8 cellular contexts compared by ENCODE assay signal in genomic region chr9:122092611-122093506, GRCh38. TPM values are rescaled to one million over a fixed set of nuclear protein-coding genes. Genes with fewer than 3 reads are reported as not detected.
DNase-seq lines count a peak whose midpoint lies in the region; ATAC-seq and TF ChIP-seq lines count a peak whose summit lies in the region.

TTLL11 (minus strand) TSS chr9:122093308; CDS start chr9:122093148, 160 bp downstream.

- H3K4me3 ChIP-seq in GM12864 (ENCODE audit: low read depth, low read length): peak within 1 kb of the TSS; percentile 88
- peak within 1 kb of the TSS; percentile 70 for H3K4me3 ChIP-seq in cardiac muscle cell
- peak within 1 kb of the TSS; percentile 93 for H3K4me3 ChIP-seq in trophoblast cell (ENCODE audit: low read depth, low read length)
- H3K4me3 ChIP-seq in transverse colon: peak within 1 kb of the TSS; percentile 70 to 97 (median 79)

- no peaks in the 10 kb centered on the region for H3K79me1 ChIP-seq in trophoblast cell (ENCODE audit: low read length)

- H3K4me1 ChIP-seq in cardiac muscle cell (ENCODE audit: low read depth): no peaks in the 10 kb centered on the region
- peaks cover 5 to 8% of the 10 kb centered on the region in 2 experiments for H3K4me1 ChIP-seq in trophoblast cell (ENCODE audit: control insufficient read depth in 1 of 2, insufficient read depth in 2 of 2, low read length in 2 of 2)
- peaks cover 24 to 32% (median 27%) of the 10 kb centered on the region in 4 donors for H3K4me1 ChIP-seq in transverse colon

- H2AFZ ChIP-seq in trophoblast cell (ENCODE audit: insufficient read depth, low read length, poor library complexity): peak within 1 kb of the TSS; percentile 93

- H3K4ac ChIP-seq in trophoblast cell (ENCODE audit: low read depth, low read length): no peak within 1 kb of the TSS

- TF ChIP-seq EP300 in transverse colon (IDR thresholded peaks at IDR 0.05; ENCODE audit: low read depth): peak; percentile 48

- H2BK12ac ChIP-seq in trophoblast cell (ENCODE audit: low read length): no peak within 1 kb of the TSS

- H3K27me3 ChIP-seq in cardiac muscle cell: peaks cover 28% of the 10 kb centered on the region
- H3K27me3 ChIP-seq in trophoblast cell (ENCODE audit: insufficient read depth, low read length): no peaks in the 10 kb centered on the region
- peaks cover 8% of the 10 kb centered on the region for H3K27me3 ChIP-seq in transverse colon

- intact Hi-C loops in transverse colon (cut with DNase I; ENCODE audit: low total_unique reads): no loop called here

- peak within 1 kb of the TSS; percentile 32 for H3K14ac ChIP-seq in trophoblast cell (ENCODE audit: low read length)

- in situ Hi-C loops in transverse colon (cut with MboI; ENCODE audit: low pct_ligation_motif_present in 1 of 4, low pct_unique_long_range_greater_than_20kb in 1 of 4, low sequenced_read_pairs in 3 of 4): no loop called here

- H2AK5ac ChIP-seq in trophoblast cell (ENCODE audit: low read length): no peak within 1 kb of the TSS

- H2BK120ac ChIP-seq in trophoblast cell (ENCODE audit: insufficient read depth, low read length, poor library complexity): no peak within 1 kb of the TSS

- peak; percentile 1 for TF ChIP-seq POLR2A in transverse colon (IDR thresholded peaks at IDR 0.05)

- H3K27ac ChIP-seq in cardiac muscle cell (peak within 1 kb of the TSS; percentile 21), trophoblast cell (ENCODE audit: low read depth, low read length) (no peak within 1 kb of the TSS), transverse colon (peak within 1 kb of the TSS; percentile 81 to 93 (median 88))

- peak within 1 kb of the TSS; percentile 75 for H3K9ac ChIP-seq in trophoblast cell (ENCODE audit: low read length)

- H4K91ac ChIP-seq in trophoblast cell (ENCODE audit: low read depth, low read length): no peak within 1 kb of the TSS

- H3K23ac ChIP-seq in trophoblast cell (ENCODE audit: low read length): no peak within 1 kb of the TSS

- H3K36me3 ChIP-seq in cardiac muscle cell (no peaks in the 10 kb centered on the region), trophoblast cell (ENCODE audit: control insufficient read depth in 1 of 2, insufficient read depth in 2 of 2, low read length in 2 of 2) (no peaks in the 10 kb centered on the region), transverse colon (no peaks in the 10 kb centered on the region)

- no peaks in the 10 kb centered on the region for H3K79me2 ChIP-seq in trophoblast cell (ENCODE audit: control insufficient read depth, insufficient read depth, low read length, poor library complexity)

- no peak for TF ChIP-seq CTCF in GM12864 (IDR thresholded peaks at IDR 0.05; ENCODE audit: low read depth, low read length, missing control alignments)
- no peak for TF ChIP-seq CTCF in cardiac muscle cell (IDR thresholded peaks at IDR 0.05; ENCODE audit: low read depth, low read length)
- TF ChIP-seq CTCF in transverse colon (IDR thresholded peaks at IDR 0.05): no peak

- H3K18ac ChIP-seq in trophoblast cell (ENCODE audit: low read length): no peak within 1 kb of the TSS

- peak; percentile 90 for ATAC-seq in HG02678 (IDR thresholded peaks at IDR 0.05; ENCODE audit: unreplicated experiment)

- H3K4me2 ChIP-seq in trophoblast cell (ENCODE audit: low read length): peak within 1 kb of the TSS; percentile 100

- H3K9me3 ChIP-seq in cardiac muscle cell (ENCODE audit: low read depth): no peaks in the 10 kb centered on the region
- H3K9me3 ChIP-seq in trophoblast cell (ENCODE audit: insufficient read depth, low read depth, low read length): no peaks in the 10 kb centered on the region
- no peaks in the 10 kb centered on the region for H3K9me3 ChIP-seq in transverse colon

- H4K8ac ChIP-seq in trophoblast cell (ENCODE audit: low read depth, low read length): peak within 1 kb of the TSS; percentile 69

- WGBS in trophoblast cell (ENCODE audit: extremely low coverage, insufficient coverage, insufficient read length): no CpG with 5 or more reads among the region's 98 CpGs
- WGBS in transverse colon (ENCODE audit: low coverage in 1 of 2), 2 donors: 0% methylated on average over 56 of the region's 98 CpGs; no CpG with 5 or more reads in 1 of the 2 donors

- peak within 1 kb of the TSS; percentile 70 for H4K12ac ChIP-seq in trophoblast cell (ENCODE audit: low read depth, low read length)

- no peak within 1 kb of the TSS for H2BK5ac ChIP-seq in trophoblast cell (ENCODE audit: low read depth, low read length, poor library complexity)

- DNase-seq in GM12864 (ENCODE audit: low read depth) (peak; percentile 67), NCI-H1105 treated with DMSO at 0.1 percent for 48 hours (lab: John Stamatoyannopoulos, UW) (peak; percentile 89), SKM-1 treated with dmso at 0.1 percent for 144 hours (lab: John Stamatoyannopoulos, UW; ENCODE audit: unreplicated experiment) (peak; percentile 94), cardiac muscle cell (ENCODE audit: low read depth in 1 of 2, low spot score in 1 of 2) (peak; percentile 96 to 97), trophoblast cell (peak; percentile 95 to 97), transverse colon (peak; percentile 98)
- peak; percentile 95 for DNase-seq in activated naive CD8-positive, alpha-beta T cell treated with anti-CD3 and anti-CD28 coated beads, Interleukin-2, amount 50 U/mL, for 16 hours (ENCODE audit: low read depth, low spot score)

RNA-seq across cellular contexts. Expression of gene TTLL11, which starts in this region (rescaled TPM):
- total RNA-seq in cardiac muscle cell (3.6 and 4.7 TPM in 2 replicates), transverse colon (10 to 100 TPM in 3 of 4 donors, 1 to 10 TPM in 1; 9.1 to 47.4 (median 11.3) TPM)
- polyA plus RNA-seq in cardiac muscle cell: 2.6 and 6.7 TPM in 2 replicates
- polyA plus RNA-seq in trophoblast cell (2013): 1.0 and 1.1 TPM in 2 replicates
